In genomic region chr4:6755088-6755753, GRCh38 we compare ENCODE assay signal across 1 cellular context.
TF ChIP-seq lines count a peak whose summit lies in the region.

No MANE protein-coding gene starts in this region.

TF ChIP-seq in HepG2, 621 proteins besides CTCF, POLR2A, EP300 and RAD21 (continued from another document and continues in another):
- TF ChIP-seq TFE3 (CRISPR knock-in tag; IDR thresholded peaks at IDR 0.05) (peak; percentile 92), CENPX (CRISPR knock-in tag; IDR thresholded peaks at IDR 0.05) (no peak), HOXA5 (CRISPR knock-in tag; IDR thresholded peaks at IDR 0.05) (peak; percentile 55; the same call in 1 of the 2 replicates), SATB2 (CRISPR knock-in tag; IDR thresholded peaks at IDR 0.05) (no peak), EZH2 (conservative IDR thresholded peaks at IDR 0.05; ENCODE audit: low read depth, low read length) (no peak), JARID2 (CRISPR knock-in tag; IDR thresholded peaks at IDR 0.05; ENCODE audit: insufficient replicate concordance) (no peak), ZNF207 (IDR thresholded peaks at IDR 0.05; ENCODE audit: borderline replicate concordance) (no peak), ZNF605 (CRISPR knock-in tag; IDR thresholded peaks at IDR 0.05) (peak; percentile 83), ZNF383 (CRISPR knock-in tag; IDR thresholded peaks at IDR 0.05; ENCODE audit: borderline replicate concordance) (no peak), RNF2 (conservative IDR thresholded peaks at IDR 0.05; ENCODE audit: low read depth) (0 out of 2 replicates have a peak, but pooled peaks have one; percentile 23), NCOA2 (CRISPR knock-in tag; IDR thresholded peaks at IDR 0.05) (peak; percentile 95), PCBP1 (IDR thresholded peaks at IDR 0.05; ENCODE audit: borderline replicate concordance, low read depth, low read length) (no peak), NFYB (CRISPR knock-in tag; IDR thresholded peaks at IDR 0.05) (0 out of 2 replicates have a peak, but pooled peaks have one; percentile 15), SALL2 (CRISPR knock-in tag; IDR thresholded peaks at IDR 0.05) (peak; percentile 63; the same call in 1 of the 2 replicates), TCF7L2 (IDR thresholded peaks at IDR 0.05; ENCODE audit: low read depth, low read length) (no peak), ZNF713 (CRISPR knock-in tag; IDR thresholded peaks at IDR 0.05) (no peak), JDP2 (CRISPR knock-in tag; IDR thresholded peaks at IDR 0.05; ENCODE audit: borderline replicate concordance) (no peak), ZNF343 (CRISPR knock-in tag; IDR thresholded peaks at IDR 0.05) (no peak), ZBED4 (CRISPR knock-in tag; IDR thresholded peaks at IDR 0.05; ENCODE audit: borderline replicate concordance) (peak; percentile 84), RFXANK (CRISPR knock-in tag; IDR thresholded peaks at IDR 0.05) (no peak), HOXD1 (CRISPR knock-in tag; IDR thresholded peaks at IDR 0.05) (peak; percentile 58; the same call in 1 of the 2 replicates), ZNF777 (CRISPR knock-in tag; IDR thresholded peaks at IDR 0.05) (no peak), TFAP4 (IDR thresholded peaks at IDR 0.05; ENCODE audit: borderline replicate concordance, low read depth) (peak; percentile 95), ELF1 (CRISPR knock-in tag; IDR thresholded peaks at IDR 0.05) (peak; percentile 67), RAD51 (IDR thresholded peaks at IDR 0.05; ENCODE audit: borderline replicate concordance) (no peak), ZNF180 (CRISPR knock-in tag; IDR thresholded peaks at IDR 0.05; ENCODE audit: borderline replicate concordance, low read depth) (no peak), ZNF570 (CRISPR knock-in tag; IDR thresholded peaks at IDR 0.05; ENCODE audit: borderline replicate concordance) (no peak), UBTF (CRISPR knock-in tag; IDR thresholded peaks at IDR 0.05) (peak; percentile 79), ZNF446 (CRISPR knock-in tag; IDR thresholded peaks at IDR 0.05) (no peak), ARNT2 (CRISPR knock-in tag; IDR thresholded peaks at IDR 0.05; ENCODE audit: low read depth) (peak; percentile 51; the same call in 1 of the 2 replicates), PAWR (CRISPR knock-in tag; IDR thresholded peaks at IDR 0.05; ENCODE audit: borderline replicate concordance) (no peak), MXD4 (CRISPR knock-in tag; IDR thresholded peaks at IDR 0.05) (peak; percentile 93), ZSCAN9 (CRISPR knock-in tag; IDR thresholded peaks at IDR 0.05; ENCODE audit: borderline replicate concordance) (peak; percentile 58; the same call in 1 of the 2 replicates), SALL1 (CRISPR knock-in tag; IDR thresholded peaks at IDR 0.05) (peak; percentile 99), DNMT3B (CRISPR knock-in tag; conservative IDR thresholded peaks at IDR 0.05) (no peak), ZNF615 (CRISPR knock-in tag; IDR thresholded peaks at IDR 0.05; ENCODE audit: borderline replicate concordance) (no peak), ZNF232 (CRISPR knock-in tag; IDR thresholded peaks at IDR 0.05; ENCODE audit: borderline replicate concordance) (peak; percentile 85; the same call in 1 of the 2 replicates), HNRNPK (IDR thresholded peaks at IDR 0.05; ENCODE audit: low read depth, low read length, poor library complexity, severe bottlenecking) (no peak), ATF1 (CRISPR knock-in tag; IDR thresholded peaks at IDR 0.05) (no peak), ZNF296 (CRISPR knock-in tag; conservative IDR thresholded peaks at IDR 0.05) (peak; percentile 99), ZNF142 (CRISPR knock-in tag; IDR thresholded peaks at IDR 0.05) (no peak), ARID3A (IDR thresholded peaks at IDR 0.05; ENCODE audit: low read depth, low read length) (no peak; the same call in 1 of the 2 replicates), MED13 (CRISPR knock-in tag; IDR thresholded peaks at IDR 0.05) (peak; percentile 81; the same call in 1 of the 2 replicates), ZNF816 (CRISPR knock-in tag; IDR thresholded peaks at IDR 0.05; ENCODE audit: borderline replicate concordance) (no peak)
